1 cellular context compared by ENCODE assay signal in the genomic region with DNA sequence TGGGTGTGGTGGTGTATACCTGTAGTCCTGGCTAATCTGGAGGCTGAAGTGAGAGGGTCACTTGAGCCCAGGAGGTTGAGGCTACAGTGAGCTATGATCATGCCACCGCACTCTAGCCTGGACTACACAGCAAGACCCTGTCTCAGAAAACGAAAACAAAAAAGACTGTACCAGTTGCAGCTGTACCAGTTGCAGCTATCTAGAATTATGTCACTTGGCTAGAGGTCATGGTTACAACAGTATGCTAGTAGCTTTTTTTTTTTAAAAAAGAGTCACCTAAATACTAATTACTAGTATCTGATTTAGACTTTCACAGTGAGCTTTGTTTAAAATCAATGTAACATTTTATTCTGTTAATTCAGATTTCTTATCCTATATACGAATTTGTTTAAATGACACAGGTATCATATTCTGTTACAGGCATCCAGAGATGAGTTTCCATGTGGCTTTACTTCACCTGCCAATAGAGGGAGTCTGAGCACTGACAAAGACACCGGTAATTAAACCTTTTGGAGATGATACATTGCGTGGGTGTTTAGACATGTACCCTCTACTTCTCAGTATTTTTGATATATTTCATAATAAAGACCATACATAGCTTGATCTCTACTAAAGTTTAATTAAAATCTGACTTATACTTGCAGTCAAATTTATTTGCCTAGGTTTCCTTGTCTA.
TF ChIP-seq lines count a peak whose summit lies in the region.

No MANE protein-coding gene starts in this region.

TF ChIP-seq in H1, 55 proteins besides CTCF, POLR2A, EP300 and RAD21 (continued from another document):
- TF ChIP-seq, protein P1, sequence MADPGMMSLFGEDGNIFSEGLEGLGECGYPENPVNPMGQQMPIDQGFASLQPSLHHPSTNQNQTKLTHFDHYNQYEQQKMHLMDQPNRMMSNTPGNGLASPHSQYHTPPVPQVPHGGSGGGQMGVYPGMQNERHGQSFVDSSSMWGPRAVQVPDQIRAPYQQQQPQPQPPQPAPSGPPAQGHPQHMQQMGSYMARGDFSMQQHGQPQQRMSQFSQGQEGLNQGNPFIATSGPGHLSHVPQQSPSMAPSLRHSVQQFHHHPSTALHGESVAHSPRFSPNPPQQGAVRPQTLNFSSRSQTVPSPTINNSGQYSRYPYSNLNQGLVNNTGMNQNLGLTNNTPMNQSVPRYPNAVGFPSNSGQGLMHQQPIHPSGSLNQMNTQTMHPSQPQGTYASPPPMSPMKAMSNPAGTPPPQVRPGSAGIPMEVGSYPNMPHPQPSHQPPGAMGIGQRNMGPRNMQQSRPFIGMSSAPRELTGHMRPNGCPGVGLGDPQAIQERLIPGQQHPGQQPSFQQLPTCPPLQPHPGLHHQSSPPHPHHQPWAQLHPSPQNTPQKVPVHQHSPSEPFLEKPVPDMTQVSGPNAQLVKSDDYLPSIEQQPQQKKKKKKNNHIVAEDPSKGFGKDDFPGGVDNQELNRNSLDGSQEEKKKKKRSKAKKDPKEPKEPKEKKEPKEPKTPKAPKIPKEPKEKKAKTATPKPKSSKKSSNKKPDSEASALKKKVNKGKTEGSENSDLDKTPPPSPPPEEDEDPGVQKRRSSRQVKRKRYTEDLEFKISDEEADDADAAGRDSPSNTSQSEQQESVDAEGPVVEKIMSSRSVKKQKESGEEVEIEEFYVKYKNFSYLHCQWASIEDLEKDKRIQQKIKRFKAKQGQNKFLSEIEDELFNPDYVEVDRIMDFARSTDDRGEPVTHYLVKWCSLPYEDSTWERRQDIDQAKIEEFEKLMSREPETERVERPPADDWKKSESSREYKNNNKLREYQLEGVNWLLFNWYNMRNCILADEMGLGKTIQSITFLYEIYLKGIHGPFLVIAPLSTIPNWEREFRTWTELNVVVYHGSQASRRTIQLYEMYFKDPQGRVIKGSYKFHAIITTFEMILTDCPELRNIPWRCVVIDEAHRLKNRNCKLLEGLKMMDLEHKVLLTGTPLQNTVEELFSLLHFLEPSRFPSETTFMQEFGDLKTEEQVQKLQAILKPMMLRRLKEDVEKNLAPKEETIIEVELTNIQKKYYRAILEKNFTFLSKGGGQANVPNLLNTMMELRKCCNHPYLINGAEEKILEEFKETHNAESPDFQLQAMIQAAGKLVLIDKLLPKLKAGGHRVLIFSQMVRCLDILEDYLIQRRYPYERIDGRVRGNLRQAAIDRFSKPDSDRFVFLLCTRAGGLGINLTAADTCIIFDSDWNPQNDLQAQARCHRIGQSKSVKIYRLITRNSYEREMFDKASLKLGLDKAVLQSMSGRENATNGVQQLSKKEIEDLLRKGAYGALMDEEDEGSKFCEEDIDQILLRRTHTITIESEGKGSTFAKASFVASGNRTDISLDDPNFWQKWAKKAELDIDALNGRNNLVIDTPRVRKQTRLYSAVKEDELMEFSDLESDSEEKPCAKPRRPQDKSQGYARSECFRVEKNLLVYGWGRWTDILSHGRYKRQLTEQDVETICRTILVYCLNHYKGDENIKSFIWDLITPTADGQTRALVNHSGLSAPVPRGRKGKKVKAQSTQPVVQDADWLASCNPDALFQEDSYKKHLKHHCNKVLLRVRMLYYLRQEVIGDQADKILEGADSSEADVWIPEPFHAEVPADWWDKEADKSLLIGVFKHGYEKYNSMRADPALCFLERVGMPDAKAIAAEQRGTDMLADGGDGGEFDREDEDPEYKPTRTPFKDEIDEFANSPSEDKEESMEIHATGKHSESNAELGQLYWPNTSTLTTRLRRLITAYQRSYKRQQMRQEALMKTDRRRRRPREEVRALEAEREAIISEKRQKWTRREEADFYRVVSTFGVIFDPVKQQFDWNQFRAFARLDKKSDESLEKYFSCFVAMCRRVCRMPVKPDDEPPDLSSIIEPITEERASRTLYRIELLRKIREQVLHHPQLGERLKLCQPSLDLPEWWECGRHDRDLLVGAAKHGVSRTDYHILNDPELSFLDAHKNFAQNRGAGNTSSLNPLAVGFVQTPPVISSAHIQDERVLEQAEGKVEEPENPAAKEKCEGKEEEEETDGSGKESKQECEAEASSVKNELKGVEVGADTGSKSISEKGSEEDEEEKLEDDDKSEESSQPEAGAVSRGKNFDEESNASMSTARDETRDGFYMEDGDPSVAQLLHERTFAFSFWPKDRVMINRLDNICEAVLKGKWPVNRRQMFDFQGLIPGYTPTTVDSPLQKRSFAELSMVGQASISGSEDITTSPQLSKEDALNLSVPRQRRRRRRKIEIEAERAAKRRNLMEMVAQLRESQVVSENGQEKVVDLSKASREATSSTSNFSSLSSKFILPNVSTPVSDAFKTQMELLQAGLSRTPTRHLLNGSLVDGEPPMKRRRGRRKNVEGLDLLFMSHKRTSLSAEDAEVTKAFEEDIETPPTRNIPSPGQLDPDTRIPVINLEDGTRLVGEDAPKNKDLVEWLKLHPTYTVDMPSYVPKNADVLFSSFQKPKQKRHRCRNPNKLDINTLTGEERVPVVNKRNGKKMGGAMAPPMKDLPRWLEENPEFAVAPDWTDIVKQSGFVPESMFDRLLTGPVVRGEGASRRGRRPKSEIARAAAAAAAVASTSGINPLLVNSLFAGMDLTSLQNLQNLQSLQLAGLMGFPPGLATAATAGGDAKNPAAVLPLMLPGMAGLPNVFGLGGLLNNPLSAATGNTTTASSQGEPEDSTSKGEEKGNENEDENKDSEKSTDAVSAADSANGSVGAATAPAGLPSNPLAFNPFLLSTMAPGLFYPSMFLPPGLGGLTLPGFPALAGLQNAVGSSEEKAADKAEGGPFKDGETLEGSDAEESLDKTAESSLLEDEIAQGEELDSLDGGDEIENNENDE (IDR thresholded peaks at IDR 0.05; ENCODE audit: insufficient replicate concordance, low read length), result no peak
- TF ChIP-seq FOSL1 (IDR thresholded peaks at IDR 0.05; ENCODE audit: insufficient read depth, low read depth, low read length) (no peak), CEBPB (IDR thresholded peaks at IDR 0.05; ENCODE audit: low read depth, low read length) (no peak), SAP30 (IDR thresholded peaks at IDR 0.05; ENCODE audit: insufficient read depth, insufficient replicate concordance, low read length) (no peak), CTBP2 (IDR thresholded peaks at IDR 0.05; ENCODE audit: borderline replicate concordance, insufficient read depth, insufficient read length, low read length) (no peak), ZNF274 (IDR thresholded peaks at IDR 0.05; ENCODE audit: borderline replicate concordance, extremely low read depth, low read length) (no peak), BCL11A (IDR thresholded peaks at IDR 0.05; ENCODE audit: low read depth in 2 of 2, low read length in 2 of 2) (no peak), RNF2 (IDR thresholded peaks at IDR 0.05; ENCODE audit: borderline replicate concordance, low read depth, low read length, missing control alignments, poor library complexity, severe bottlenecking) (no peak), BRCA1 (IDR thresholded peaks at IDR 0.05; ENCODE audit: low read depth, low read length) (no peak)
- TF ChIP-seq, protein P2, sequence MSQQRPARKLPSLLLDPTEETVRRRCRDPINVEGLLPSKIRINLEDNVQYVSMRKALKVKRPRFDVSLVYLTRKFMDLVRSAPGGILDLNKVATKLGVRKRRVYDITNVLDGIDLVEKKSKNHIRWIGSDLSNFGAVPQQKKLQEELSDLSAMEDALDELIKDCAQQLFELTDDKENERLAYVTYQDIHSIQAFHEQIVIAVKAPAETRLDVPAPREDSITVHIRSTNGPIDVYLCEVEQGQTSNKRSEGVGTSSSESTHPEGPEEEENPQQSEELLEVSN (IDR thresholded peaks at IDR 0.05), result no peak
- TF ChIP-seq, protein P3, sequence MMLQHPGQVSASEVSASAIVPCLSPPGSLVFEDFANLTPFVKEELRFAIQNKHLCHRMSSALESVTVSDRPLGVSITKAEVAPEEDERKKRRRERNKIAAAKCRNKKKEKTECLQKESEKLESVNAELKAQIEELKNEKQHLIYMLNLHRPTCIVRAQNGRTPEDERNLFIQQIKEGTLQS (IDR thresholded peaks at IDR 0.05; ENCODE audit: insufficient read depth, low read depth, low read length), result no peak
TF ChIP-seq in H1: peak in this region for 0.
